In genomic region chr6:25945738-25946137, GRCh38 we compare ENCODE assay signal across 1 cellular context.
TF ChIP-seq lines count a peak whose summit lies in the region.

No MANE protein-coding gene starts in this region.

TF ChIP-seq in K562, 482 proteins besides CTCF, POLR2A, EP300 and RAD21:
- TF ChIP-seq ZNF431 (CRISPR knock-in tag; IDR thresholded peaks at IDR 0.05) (peak; percentile 99), ZNF280A (IDR thresholded peaks at IDR 0.05; ENCODE audit: low read depth, partially characterized antibody) (peak; percentile 64), TRIM28 (IDR thresholded peaks at IDR 0.05) (peak; percentile 81), ZEB2 (IDR thresholded peaks at IDR 0.05) (peak; percentile 53; the same call in 1 of the 2 replicates), CC2D1A (IDR thresholded peaks at IDR 0.05) (peak; percentile 49; the same call in 1 of the 2 replicates), TRIM24 (IDR thresholded peaks at IDR 0.05) (peak in 1 of 2 experiments; percentile 28; a peak in 1 of 4 replicates)
